In the genomic region with DNA sequence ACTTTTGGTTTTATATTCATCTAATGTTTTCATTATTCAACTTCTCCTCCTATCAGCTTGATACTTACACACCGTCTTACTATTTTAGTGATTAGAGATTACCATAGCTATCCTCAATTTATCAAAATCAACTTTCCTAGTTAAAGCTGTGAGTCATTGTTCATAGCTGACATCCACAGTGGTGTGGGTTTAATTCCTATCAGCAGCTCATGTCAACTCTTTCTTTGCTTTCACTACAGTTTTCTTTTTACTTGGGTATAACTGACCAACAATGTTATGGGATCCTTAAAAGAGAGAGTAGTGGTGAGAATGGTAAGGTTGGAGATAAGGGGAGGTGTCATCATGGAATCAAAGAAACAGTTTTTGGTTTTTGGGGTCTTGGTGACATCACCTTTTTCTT, we compare ENCODE assay signal across 16 cellular contexts.
"Had no signal": no experiment of that assay in that cellular context is flagged by ENCODE, and none has a peak within 500 bp of the region (broad histone marks: within the 10 kb centered on the region; RNA-seq: fewer than 3 reads in every experiment).

No MANE protein-coding gene starts in this region.

- DNase-seq: activated CD4-positive, alpha-beta T cell treated with anti-CD3 and anti-CD28 coated beads, Interleukin-2, amount 10 ng/mL, durations not matched to agents 7 days and 5 days; activated CD8-positive, alpha-beta memory T cell treated with anti-CD3 and anti-CD28 coated beads for 24 hours; activated naive CD4-positive, alpha-beta T cell treated with anti-CD3 and anti-CD28 coated beads for 36 hours; adrenal gland; dorsolateral prefrontal cortex; foreskin melanocyte; head of caudate nucleus; left lung; nephron progenitor cell; ovary; retina; small intestine had no signal

- H3K4me3 ChIP-seq: adrenal gland, dorsolateral prefrontal cortex, left lung, ovary had no signal

- ATAC-seq: activated T-helper 17 cell treated with anti-CD3 and anti-CD28 coated beads, Interleukin-2, amount 50 U/mL, for 72 hours; esophagus mucosa; left lung; stimulated activated effector memory CD8-positive, alpha-beta T cell treated with anti-CD3 and anti-CD28 coated beads, Interleukin-12 subunit alpha, Interleukin-12 subunit beta, amount 100 ng/mL, for 72 hours; WTC11 had no signal
